In the genomic region with DNA sequence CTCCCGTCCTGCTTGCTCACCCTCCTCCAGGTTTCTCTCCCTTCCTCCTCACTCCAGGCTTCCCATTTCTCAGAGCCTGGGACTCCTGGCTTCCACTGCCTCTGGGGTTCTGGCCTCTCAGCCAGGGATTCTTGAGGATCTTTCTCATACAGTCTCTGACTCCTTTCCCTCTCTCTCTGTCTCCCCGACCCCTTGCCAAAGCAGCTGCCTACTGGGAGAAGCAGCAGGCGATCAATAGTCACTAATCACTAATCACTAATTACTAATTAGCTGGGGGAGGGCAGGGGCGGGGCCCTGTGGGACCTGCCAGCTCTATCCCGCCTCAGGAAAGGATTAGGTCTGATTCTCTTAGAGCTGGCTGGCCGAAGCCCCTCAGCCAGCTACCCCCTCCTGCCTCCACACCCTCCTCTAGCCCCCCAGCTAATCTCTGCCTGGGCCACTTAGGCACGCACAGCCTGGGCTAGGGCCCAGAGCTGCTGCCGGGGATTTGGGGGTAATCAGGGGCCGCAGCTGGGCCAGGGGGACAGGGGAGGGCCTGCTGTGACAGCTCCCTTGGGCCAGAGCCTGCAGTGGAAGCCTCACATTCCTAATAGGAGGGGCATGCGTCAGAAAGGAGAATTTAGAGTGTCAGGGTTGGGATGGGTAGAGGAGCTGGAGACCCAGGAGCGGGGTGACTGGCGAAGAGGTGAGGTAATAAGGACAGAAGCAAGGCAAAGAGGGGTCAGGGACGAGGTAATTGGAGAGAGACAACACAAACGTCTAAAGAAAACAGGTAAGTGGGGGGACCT, we compare ENCODE assay signal across 26 cellular contexts. TPM values are rescaled to one million over a fixed set of nuclear protein-coding genes. Genes with fewer than 3 reads are reported as not detected.
DNase-seq lines count a peak whose midpoint lies in the region; ATAC-seq, FAIRE-seq and TF ChIP-seq lines count a peak whose summit lies in the region.
"Had no signal": no experiment of that assay in that cellular context is flagged by ENCODE, and none has a peak within 500 bp of the region (broad histone marks: within the 10 kb centered on the region; RNA-seq: fewer than 3 reads in every experiment).

No MANE protein-coding gene starts in this region.

- H3K9me1 ChIP-seq in K562 (ENCODE audit: control insufficient read depth, insufficient read depth, low read length), result peaks cover 3% of the 10 kb centered on the region

- H2AFZ ChIP-seq in K562 (ENCODE audit: low read depth, low read length), result no peak overlapping the region

- WGBS in K562 (ENCODE audit: insufficient coverage, low coverage, missing lambda C conversion rate), result 9% methylated on average over 13 of the region's 14 CpGs
- WGBS in lower leg skin, 2 donors, result 57 to 70% methylated on average over 14 of the region's 14 CpGs

- H3K27me3 ChIP-seq in K562 (ENCODE audit: control insufficient read depth in 2 of 2, insufficient read depth in 2 of 2, low read length in 2 of 2) (peaks cover 42 to 68% of the 10 kb centered on the region in 2 experiments), Peyer's patch (peaks cover 0 to 85% of the 10 kb centered on the region in 2 donors)

- no peak for FAIRE-seq in K562 (lab: Jason Lieb, UNC)
- FAIRE-seq: islet of Langerhans had no signal

- H3K4me1 ChIP-seq in K562 (replicated peaks in 1 of 2; ENCODE audit: control insufficient read depth in 2 of 2, insufficient read depth in 2 of 2, low read length in 2 of 2) (peaks cover 14 to 58% of the 10 kb centered on the region in 2 experiments), Peyer's patch (peaks cover 0 to 29% (median 20%) of the 10 kb centered on the region in 4 donors)

- POLR2A ChIA-PET in K562 (lab: Yijun Ruan, JAX), result interaction anchor here (0.6 to 1.8 kb wide), 3 partner anchors 8 to 22 kb away, joined by 3 to 8 read pairs (median 3); partner anchors contain the start of gene SHMT2

- TF ChIP-seq RAD21 in K562 (CRISPR knock-in tag; conservative IDR thresholded peaks at IDR 0.05 in 1 of 2, IDR thresholded peaks at IDR 0.05 in 1 of 2), result no peak

- H3K4me3 ChIP-seq in K562 (no peak overlapping the region), lower leg skin (ENCODE audit: low read depth, poor library complexity, severe bottlenecking) (no peak overlapping the region), Peyer's patch (no peak overlapping the region)
- H3K4me3 ChIP-seq: cardiac muscle cell, heart right ventricle, stomach, tibial nerve had no signal

- CTCF ChIA-PET in K562 (lab: Yijun Ruan, JAX; ENCODE audit: low intra/inter-chr PET ratio), result no interaction called here

- intact Hi-C loops in K562 (cut with micrococcal nuclease), result no loop called here
- intact Hi-C loops in lower leg skin (cut with DNase I; ENCODE audit: low total_unique reads), result no loop called here

- in situ Hi-C loops in K562 (cut with MboI), result no loop called here

- peak; percentile 39 for DNase-seq in NCI-H226
- DNase-seq in K562 (ENCODE audit: extremely low read depth in 1 of 4, low spot score in 3 of 4), result no peak
- no peak for DNase-seq in mesothelial cell of epicardium (ENCODE audit: low spot score in 2 of 2, unreplicated experiment in 2 of 2)
- no peak for DNase-seq in lower leg skin (ENCODE audit: low spot score in 2 of 2)
- no peak for DNase-seq in Peyer's patch
- DNase-seq in OCI-M2 (lab: John Stamatoyannopoulos, UW; ENCODE audit: unreplicated experiment), result no peak
- DNase-seq: activated CD4-positive, alpha-beta T cell treated with anti-CD3 and anti-CD28 coated beads for 36 hours; activated naive CD4-positive, alpha-beta T cell treated with anti-CD3 and anti-CD28 coated beads for 36 hours; activated T-cell treated with anti-CD3 and anti-CD28 coated beads, Interleukin-2, amount 50 U/mL, for 72 hours; amygdala; dermis blood vessel endothelial cell; DND-41; heart right ventricle; left ventricle myocardium superior; NCI-H2107; NCI-H510A treated with DMSO at 0.1 percent for 48 hours; stimulated activated CD4-positive, alpha-beta T cell treated with anti-CD3 and anti-CD28 coated beads, Interleukin-4, amount 100 ng/mL, for 24 hours; stomach had no signal

- no peak overlapping the region for H3K27ac Mint-ChIP-seq in mesothelial cell of epicardium
- H3K27ac Mint-ChIP-seq: activated CD4-positive, alpha-beta T cell treated with anti-CD3 and anti-CD28 coated beads for 36 hours; activated naive CD4-positive, alpha-beta T cell treated with anti-CD3 and anti-CD28 coated beads for 36 hours; activated T-cell treated with anti-CD3 and anti-CD28 coated beads, Interleukin-2, amount 50 U/mL, for 72 hours had no signal

- no peak overlapping the region for H3K4me2 ChIP-seq in K562 (ENCODE audit: insufficient read depth, low read length)

- H3K4me1 Mint-ChIP-seq in mesothelial cell of epicardium, result peaks cover 69% of the 10 kb centered on the region

- ATAC-seq in K562 (no peak), GM21825 (IDR thresholded peaks at IDR 0.05; ENCODE audit: unreplicated experiment) (no peak)
- ATAC-seq: activated CD4-positive, alpha-beta T cell treated with anti-CD3 and anti-CD28 coated beads for 36 hours; activated T-cell treated with anti-CD3 and anti-CD28 coated beads, Interleukin-2, amount 50 U/mL, for 72 hours; heart right ventricle; left ventricle myocardium superior had no signal

- no peak for TF ChIP-seq CTCF in 22Rv1 (IDR thresholded peaks at IDR 0.05)
- TF ChIP-seq CTCF in K562 (IDR thresholded peaks at IDR 0.05 in 2 of 3, conservative IDR thresholded peaks at IDR 0.05 in 1 of 3; ENCODE audit: insufficient read depth in 2 of 3, low read depth in 1 of 3, low read length in 3 of 3), result no peak
- TF ChIP-seq CTCF in mesothelial cell of epicardium (IDR thresholded peaks at IDR 0.05; ENCODE audit: unreplicated experiment), result no peak
- TF ChIP-seq CTCF in lower leg skin (IDR thresholded peaks at IDR 0.05), result no peak
- TF ChIP-seq CTCF in Peyer's patch (IDR thresholded peaks at IDR 0.05), result no peak

- peaks cover 89% of the 10 kb centered on the region for H3K27me3 Mint-ChIP-seq in mesothelial cell of epicardium (ENCODE audit: low read depth)

- H4K20me1 ChIP-seq in K562 (replicated peaks; ENCODE audit: control insufficient read depth, insufficient read depth, low read length), result peaks cover 8% of the 10 kb centered on the region; the same call in 1 of the 2 replicates

- no peaks in the 10 kb centered on the region for H3K36me3 Mint-ChIP-seq in mesothelial cell of epicardium

- TF ChIP-seq EP300 in K562 (IDR thresholded peaks at IDR 0.05; ENCODE audit: low read length), result no peak

- no peaks in the 10 kb centered on the region for H3K79me2 ChIP-seq in K562 (ENCODE audit: control insufficient read depth, insufficient read depth, low read length)

- no peaks in the 10 kb centered on the region for H3K9me3 Mint-ChIP-seq in mesothelial cell of epicardium
- H3K9me3 Mint-ChIP-seq: activated naive CD4-positive, alpha-beta T cell treated with anti-CD3 and anti-CD28 coated beads for 36 hours; activated T-cell treated with anti-CD3 and anti-CD28 coated beads, Interleukin-2, amount 50 U/mL, for 72 hours had no signal

- H3K9ac ChIP-seq in K562 (ENCODE audit: insufficient read depth in 1 of 2, low read depth in 2 of 2, low read length in 2 of 2), result no peak overlapping the region

- H3K36me3 ChIP-seq in K562 (ENCODE audit: control insufficient read depth, insufficient read depth, low read length) (no peaks in the 10 kb centered on the region), Peyer's patch (no peaks in the 10 kb centered on the region)
- H3K36me3 ChIP-seq: cardiac muscle cell, heart right ventricle, neutrophil, stomach, tibial nerve had no signal

- H3K27ac ChIP-seq in 22Rv1 (peak overlapping the region; percentile 70), K562 (ENCODE audit: extremely low read depth, low read depth, low read length) (no peak overlapping the region), Peyer's patch (no peak overlapping the region)
- H3K27ac ChIP-seq: cardiac muscle cell, epithelial cell of prostate, heart right ventricle, neutrophil, stomach, tibial nerve had no signal

- BruUV-seq in K562 (replicated peaks; lab: Mats Ljungman, UMichigan), result no TSS peak

- H3K9me3 ChIP-seq in K562 (replicated peaks; ENCODE audit: control insufficient read depth, insufficient read depth, low read depth, low read length) (no peaks in the 10 kb centered on the region), Peyer's patch (no peaks in the 10 kb centered on the region)
- H3K9me3 ChIP-seq: heart right ventricle, neutrophil, stomach, tibial nerve had no signal

- peak overlapping the region; percentile 12 for H3K4me3 Mint-ChIP-seq in mesothelial cell of epicardium
- H3K4me3 Mint-ChIP-seq: activated CD4-positive, alpha-beta T cell treated with anti-CD3 and anti-CD28 coated beads for 36 hours; activated naive CD4-positive, alpha-beta T cell treated with anti-CD3 and anti-CD28 coated beads for 36 hours; activated T-cell treated with anti-CD3 and anti-CD28 coated beads, Interleukin-2, amount 50 U/mL, for 72 hours had no signal

- TF ChIP-seq POLR2A in K562 (conservative IDR thresholded peaks at IDR 0.05) (no peak), lower leg skin (IDR thresholded peaks at IDR 0.05) (no peak), Peyer's patch (IDR thresholded peaks at IDR 0.05) (no peak)

RNA-seq across cellular contexts. Expression of gene NXPH4, which starts 2.8 kb away (rescaled TPM):
- 1.7 and 4.4 TPM in 2 replicates for total RNA-seq in K562 (2011; cell fraction: chromatin; rRNA removed; ENCODE audit: low replicate concordance)
- total RNA-seq in K562 (2011; cell fraction: nucleolus; rRNA removed), result 4.7 and 5.7 TPM in 2 replicates
- total RNA-seq in K562 (2011; cell fraction: nucleoplasm; rRNA removed), result 5.1 and 6.6 TPM in 2 replicates
- total RNA-seq in K562 (2014; rRNA removed) (1.0 and 1.4 TPM in 2 replicates), K562 (2014; rRNA removed; fragmentation: Illumina TruSeq; extraction: Trizol) (0.22 TPM in 1 of 2 replicates, not detected in the other), K562 (2015; rRNA removed; fragmentation: Illumina TruSeq; extraction: Trizol) (0.19 TPM in 1 of 2 replicates, not detected in the other), K562 (2021) (2.2 and 2.7 TPM in 2 replicates), mesothelial cell of epicardium (3.3 to 3.8 TPM (median 3.6 TPM) in 3 replicates), lower leg skin (10 to 100 TPM; 18.4 to 21.3 (median 19.9) TPM), Peyer's patch (not detected)
- polyA plus RNA-seq in K562 (2011; rRNA removed) (0.49 and 1.7 TPM in 2 replicates), K562 (2014; fragmentation: Illumina TruSeq; extraction: Trizol) (1.1 and 1.9 TPM in 2 replicates), K562 (2014; fragmentation: Nextera tagmentation; extraction: Ambion mirVana) (not detected), K562 (2014; rRNA removed) (1.1 and 1.3 TPM in 2 replicates)
- 0.59 and 0.91 TPM in 2 replicates for polyA plus RNA-seq in K562 (2011; cell fraction: cytosol; rRNA removed)
- polyA plus RNA-seq in K562 (2011; cell fraction: nucleus; rRNA removed), result 2.4 and 3.4 TPM in 2 replicates
- polyA plus RNA-seq in K562 (2012), result 2.7 and 7.2 TPM in 2 replicates
- polyA minus RNA-seq in K562 (2011; rRNA and poly(A)+ RNA removed), result 0.30 TPM in 1 of 2 replicates, not detected in the other
- polyA minus RNA-seq in K562 (2011; cell fraction: cytosol; rRNA and poly(A)+ RNA removed), result 3.2 and 4.1 TPM in 2 replicates
- polyA minus RNA-seq in K562 (2011; cell fraction: nucleus; rRNA and poly(A)+ RNA removed), result 0.67 and 1.00 TPM in 2 replicates
- total RNA-seq: mononuclear cell had no signal

RNA-seq across cellular contexts. Expression of gene SHMT2, which starts 10.1 kb away (rescaled TPM):
- total RNA-seq in K562 (2011; cell fraction: chromatin; rRNA removed; ENCODE audit: low replicate concordance), result 95.6 and 251 TPM in 2 replicates
- total RNA-seq in K562 (2011; cell fraction: nucleolus; rRNA removed), result 199 and 247 TPM in 2 replicates
- total RNA-seq in K562 (2011; cell fraction: nucleoplasm; rRNA removed), result 115 and 136 TPM in 2 replicates
- 194 and 217 TPM in 2 replicates for total RNA-seq in K562 (2014; rRNA removed)
- 76.9 and 92.0 TPM in 2 replicates for total RNA-seq in K562 (2014; rRNA removed; fragmentation: Illumina TruSeq; extraction: Trizol)
- 115 and 119 TPM in 2 replicates for total RNA-seq in K562 (2015; rRNA removed; fragmentation: Illumina TruSeq; extraction: Trizol)
- total RNA-seq in K562 (2021), result 227 and 243 TPM in 2 replicates
- polyA plus RNA-seq in K562 (2011; rRNA removed), result 84.6 and 226 TPM in 2 replicates
- polyA plus RNA-seq in K562 (2011; cell fraction: cytosol; rRNA removed), result 268 and 390 TPM in 2 replicates
- polyA plus RNA-seq in K562 (2011; cell fraction: nucleus; rRNA removed), result 341 and 344 TPM in 2 replicates
- polyA plus RNA-seq in K562 (2012), result 190 and 549 TPM in 2 replicates
- polyA plus RNA-seq in K562 (2014; fragmentation: Illumina TruSeq; extraction: Trizol), result 319 and 377 TPM in 2 replicates
- polyA plus RNA-seq in K562 (2014; fragmentation: Nextera tagmentation; extraction: Ambion mirVana), result 10 to 100 TPM; 46.1 to 81.5 TPM
- 154 and 158 TPM in 2 replicates for polyA plus RNA-seq in K562 (2014; rRNA removed)
- 95.0 and 99.1 TPM in 2 replicates for polyA minus RNA-seq in K562 (2011; rRNA and poly(A)+ RNA removed)
- polyA minus RNA-seq in K562 (2011; cell fraction: cytosol; rRNA and poly(A)+ RNA removed), result 155 and 228 TPM in 2 replicates
- 97.1 and 133 TPM in 2 replicates for polyA minus RNA-seq in K562 (2011; cell fraction: nucleus; rRNA and poly(A)+ RNA removed)
- 78.7 to 83.7 TPM (median 78.8 TPM) in 3 replicates for total RNA-seq in mesothelial cell of epicardium
- 10 to 100 TPM; 62.4 to 71.8 (median 67.4) TPM for total RNA-seq in lower leg skin
- total RNA-seq in Peyer's patch, result 10 to 100 TPM; 34.4 to 72.6 (median 36.3) TPM

RNA-seq across cellular contexts. Expression of gene STAC3, which starts 31.6 kb away (rescaled TPM):
- total RNA-seq in K562 (2011; cell fraction: chromatin; rRNA removed; ENCODE audit: low replicate concordance), result 7.4 and 7.7 TPM in 2 replicates
- 3.8 and 5.3 TPM in 2 replicates for total RNA-seq in K562 (2011; cell fraction: nucleolus; rRNA removed)
- 4.4 and 6.1 TPM in 2 replicates for total RNA-seq in K562 (2011; cell fraction: nucleoplasm; rRNA removed)
- total RNA-seq in K562 (2014; rRNA removed), result 2.3 and 2.7 TPM in 2 replicates
- total RNA-seq in K562 (2014; rRNA removed; fragmentation: Illumina TruSeq; extraction: Trizol), result 2.4 and 2.7 TPM in 2 replicates
- total RNA-seq in K562 (2015; rRNA removed; fragmentation: Illumina TruSeq; extraction: Trizol), result 3.3 and 3.5 TPM in 2 replicates
- 3.5 and 4.6 TPM in 2 replicates for total RNA-seq in K562 (2021)
- 4.0 and 5.6 TPM in 2 replicates for polyA plus RNA-seq in K562 (2011; rRNA removed)
- 1.9 and 3.3 TPM in 2 replicates for polyA plus RNA-seq in K562 (2011; cell fraction: cytosol; rRNA removed)
- polyA plus RNA-seq in K562 (2011; cell fraction: nucleus; rRNA removed), result 6.3 and 11.3 TPM in 2 replicates
- 7.5 and 8.5 TPM in 2 replicates for polyA plus RNA-seq in K562 (2012)
- 6.2 and 7.3 TPM in 2 replicates for polyA plus RNA-seq in K562 (2014; fragmentation: Illumina TruSeq; extraction: Trizol)
- under 1 TPM; 0.45 to 0.46 TPM for polyA plus RNA-seq in K562 (2014; fragmentation: Nextera tagmentation; extraction: Ambion mirVana)
- 4.8 and 6.4 TPM in 2 replicates for polyA plus RNA-seq in K562 (2014; rRNA removed)
- polyA minus RNA-seq in K562 (2011; rRNA and poly(A)+ RNA removed), result 3.2 TPM in 2 replicates
- 1.0 and 1.5 TPM in 2 replicates for polyA minus RNA-seq in K562 (2011; cell fraction: cytosol; rRNA and poly(A)+ RNA removed)
- 1.3 and 3.9 TPM in 2 replicates for polyA minus RNA-seq in K562 (2011; cell fraction: nucleus; rRNA and poly(A)+ RNA removed)
- total RNA-seq in mesothelial cell of epicardium, result 9.8 to 11.3 TPM (median 10.6 TPM) in 3 replicates
- 1 to 10 TPM in 2 of 4 donors, under 1 TPM in 2; 0.71 to 3.8 (median 1.5) TPM for total RNA-seq in lower leg skin
- total RNA-seq in Peyer's patch, result 1 to 10 TPM; 1.9 to 6.6 (median 2.4) TPM
- total RNA-seq: dermis blood vessel endothelial cell had no signal
